Comparison of ENCODE assay signal across 10 cellular contexts in the genomic region with DNA sequence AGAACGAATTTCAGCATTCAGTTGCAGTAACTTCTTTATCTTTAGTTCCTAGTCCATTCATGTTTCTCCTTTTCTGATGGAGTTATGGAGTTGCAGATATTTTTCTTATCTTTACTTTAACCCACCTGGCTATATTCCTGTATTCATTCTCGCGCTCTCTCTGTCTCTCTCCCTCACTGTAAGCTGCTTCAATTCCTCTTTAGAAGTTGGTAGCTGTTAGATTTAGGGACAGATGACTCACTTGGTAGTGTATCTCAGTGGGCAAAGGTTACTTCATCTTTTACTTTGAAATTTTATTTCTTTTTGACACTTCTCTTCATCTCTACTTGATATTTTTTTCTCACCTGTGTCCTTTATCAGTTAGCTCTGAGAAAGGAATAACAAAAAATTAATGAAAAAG. TPM values are rescaled to one million over a fixed set of nuclear protein-coding genes. Genes with fewer than 3 reads are reported as not detected.
"Had no signal": no experiment of that assay in that cellular context is flagged by ENCODE, and none has a peak within 500 bp of the region (broad histone marks: within the 10 kb centered on the region; RNA-seq: fewer than 3 reads in every experiment).

No MANE protein-coding gene starts in this region.

- ATAC-seq: HepG2, K562 had no signal

- H3K4me3 ChIP-seq: K562 had no signal

- DNase-seq: IMR-90, KBM-7, KG1 had no signal

- FAIRE-seq: HepG2, HTR-8/SVneo, K562 had no signal

- H3K27ac ChIP-seq: HL-60 had no signal

RNA-seq across cellular contexts. Expression of gene BRS3, which starts 49.6 kb away (rescaled TPM):
- total RNA-seq: HepG2, HT-29, HT1080, IMR-90, K562 had no signal
- polyA plus RNA-seq: HepG2, IgD-negative memory B cell, IMR-90, K562 had no signal
